In the genomic region with DNA sequence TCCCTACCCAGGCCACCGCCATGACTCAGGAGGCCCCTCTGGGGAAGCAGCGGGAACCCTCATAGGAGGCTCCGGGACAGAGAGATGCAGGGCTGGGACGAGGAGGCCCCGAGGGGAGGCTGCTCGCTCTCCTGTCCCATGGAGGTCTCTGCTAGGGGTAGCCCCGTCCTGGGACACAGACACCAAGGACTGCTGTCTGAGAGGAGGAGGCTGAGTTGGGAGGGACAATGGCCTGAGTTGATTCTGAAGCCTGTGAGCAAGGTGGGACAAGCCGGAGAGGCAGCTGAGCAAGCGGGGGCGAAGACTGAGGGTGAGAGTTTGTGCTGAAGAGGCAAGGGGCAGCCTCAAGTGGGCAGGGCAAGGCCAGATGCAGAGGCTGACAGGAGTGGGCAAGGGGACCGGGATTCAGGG, we compare ENCODE assay signal across 22 cellular contexts. TPM values are rescaled to one million over a fixed set of nuclear protein-coding genes. Genes with fewer than 3 reads are reported as not detected.
DNase-seq lines count a peak whose midpoint lies in the region; ATAC-seq and TF ChIP-seq lines count a peak whose summit lies in the region.
"Had no signal": no experiment of that assay in that cellular context is flagged by ENCODE, and none has a peak within 500 bp of the region (broad histone marks: within the 10 kb centered on the region; RNA-seq: fewer than 3 reads in every experiment).

No MANE protein-coding gene starts in this region.

- H3K4me3 Mint-ChIP-seq in activated naive CD4-positive, alpha-beta T cell treated with anti-CD3 and anti-CD28 coated beads, Interleukin-2, amount 10 ng/mL, durations not matched to agents 7 days and 5 days = no peak overlapping the region
- H3K4me3 Mint-ChIP-seq in activated naive CD4-positive, alpha-beta T cell treated with anti-CD3 and anti-CD28 coated beads for 36 hours = no peak overlapping the region
- no peak overlapping the region for H3K4me3 Mint-ChIP-seq in activated T-helper 2 cell treated with anti-CD3 and anti-CD28 coated beads, Interferon-gamma antibody, Interleukin-2, Interleukin-4, amounts not matched to agents 10 μg/mL and 5 μg/mL and 100 μg/mL, durations not matched to agents 14 hours and 24 hours and 36 hours (ENCODE audit: low read depth)
- H3K4me3 Mint-ChIP-seq in stimulated activated memory B cell treated with anti-CD40 and anti-IgM and Interleukin-4, amounts not matched to agents 10 μg/mL and 1 μg/mL and 100 μg/mL, for 72 hours = no peak overlapping the region
- H3K4me3 Mint-ChIP-seq: activated CD4-positive, alpha-beta memory T cell treated with anti-CD3 and anti-CD28 coated beads, Interleukin-2, amount 10 ng/mL, durations not matched to agents 7 days and 5 days; activated naive CD8-positive, alpha-beta T cell; CD4-positive, CD25-positive, alpha-beta regulatory T cell; T-helper 1 cell treated with Interleukin-12 subunit alpha and Interleukin-12 subunit beta and Interleukin-4 antibody, amounts not matched to agents 30 μg/mL and 1 μg/mL, for 36 hours had no signal

- H3K36me3 Mint-ChIP-seq in activated naive CD4-positive, alpha-beta T cell treated with anti-CD3 and anti-CD28 coated beads, Interleukin-2, amount 10 ng/mL, durations not matched to agents 7 days and 5 days = peaks cover 2% of the 10 kb centered on the region
- no peaks in the 10 kb centered on the region for H3K36me3 Mint-ChIP-seq in activated naive CD4-positive, alpha-beta T cell treated with anti-CD3 and anti-CD28 coated beads for 36 hours (ENCODE audit: low read depth)
- H3K36me3 Mint-ChIP-seq in activated T-helper 2 cell treated with anti-CD3 and anti-CD28 coated beads, Interferon-gamma antibody, Interleukin-2, Interleukin-4, amounts not matched to agents 10 μg/mL and 5 μg/mL and 100 μg/mL, durations not matched to agents 14 hours and 24 hours and 36 hours (ENCODE audit: low read depth) = no peaks in the 10 kb centered on the region
- H3K36me3 Mint-ChIP-seq in stimulated activated memory B cell treated with anti-CD40 and anti-IgM and Interleukin-4, amounts not matched to agents 10 μg/mL and 1 μg/mL and 100 μg/mL, for 72 hours = no peaks in the 10 kb centered on the region
- H3K36me3 Mint-ChIP-seq: activated naive CD8-positive, alpha-beta T cell; CD4-positive, CD25-positive, alpha-beta regulatory T cell had no signal

- H3K27me3 ChIP-seq in left lung (no peaks in the 10 kb centered on the region), dorsolateral prefrontal cortex (no peaks in the 10 kb centered on the region)
- H3K27me3 ChIP-seq: neutrophil, SJCRH30 had no signal

- peaks cover 10 to 44% of the 10 kb centered on the region in 2 donors for H3K4me1 ChIP-seq in left lung
- H3K4me1 ChIP-seq: SJCRH30 had no signal

- no peaks in the 10 kb centered on the region for H3K9me3 Mint-ChIP-seq in activated naive CD4-positive, alpha-beta T cell treated with anti-CD3 and anti-CD28 coated beads, Interleukin-2, amount 10 ng/mL, durations not matched to agents 7 days and 5 days
- H3K9me3 Mint-ChIP-seq in activated naive CD4-positive, alpha-beta T cell treated with anti-CD3 and anti-CD28 coated beads for 36 hours = no peaks in the 10 kb centered on the region
- H3K9me3 Mint-ChIP-seq in activated T-helper 2 cell treated with anti-CD3 and anti-CD28 coated beads, Interferon-gamma antibody, Interleukin-2, Interleukin-4, amounts not matched to agents 10 μg/mL and 5 μg/mL and 100 μg/mL, durations not matched to agents 14 hours and 24 hours and 36 hours = no peaks in the 10 kb centered on the region
- H3K9me3 Mint-ChIP-seq in stimulated activated memory B cell treated with anti-CD40 and anti-IgM and Interleukin-4, amounts not matched to agents 10 μg/mL and 1 μg/mL and 100 μg/mL, for 72 hours = no peaks in the 10 kb centered on the region
- H3K9me3 Mint-ChIP-seq: activated CD4-positive, alpha-beta memory T cell treated with anti-CD3 and anti-CD28 coated beads, Interleukin-2, amount 10 ng/mL, durations not matched to agents 7 days and 5 days; CD4-positive, CD25-positive, alpha-beta regulatory T cell; T-helper 1 cell treated with Interleukin-12 subunit alpha and Interleukin-12 subunit beta and Interleukin-4 antibody, amounts not matched to agents 30 μg/mL and 1 μg/mL, for 36 hours had no signal

- no peaks in the 10 kb centered on the region for H3K36me3 ChIP-seq in left lung
- H3K36me3 ChIP-seq: neutrophil, SJCRH30 had no signal

- H3K4me3 ChIP-seq in left lung (no peak overlapping the region), dorsolateral prefrontal cortex (no peak overlapping the region)
- H3K4me3 ChIP-seq: SJCRH30 had no signal

- no peak overlapping the region for H3K27ac Mint-ChIP-seq in activated naive CD4-positive, alpha-beta T cell treated with anti-CD3 and anti-CD28 coated beads, Interleukin-2, amount 10 ng/mL, durations not matched to agents 7 days and 5 days
- no peak overlapping the region for H3K27ac Mint-ChIP-seq in activated naive CD4-positive, alpha-beta T cell treated with anti-CD3 and anti-CD28 coated beads for 36 hours
- H3K27ac Mint-ChIP-seq in activated T-helper 2 cell treated with anti-CD3 and anti-CD28 coated beads, Interferon-gamma antibody, Interleukin-2, Interleukin-4, amounts not matched to agents 10 μg/mL and 5 μg/mL and 100 μg/mL, durations not matched to agents 14 hours and 24 hours and 36 hours = peak overlapping the region; percentile 59
- H3K27ac Mint-ChIP-seq in stimulated activated memory B cell treated with anti-CD40 and anti-IgM and Interleukin-4, amounts not matched to agents 10 μg/mL and 1 μg/mL and 100 μg/mL, for 72 hours = peak overlapping the region; percentile 87
- H3K27ac Mint-ChIP-seq: activated CD4-positive, alpha-beta memory T cell treated with anti-CD3 and anti-CD28 coated beads, Interleukin-2, amount 10 ng/mL, durations not matched to agents 7 days and 5 days; activated naive CD8-positive, alpha-beta T cell; CD4-positive, CD25-positive, alpha-beta regulatory T cell had no signal

- intact Hi-C loops in activated naive CD4-positive, alpha-beta T cell treated with anti-CD3 and anti-CD28 coated beads for 36 hours (cut with micrococcal nuclease) = no loop called here
- intact Hi-C loops in activated T-helper 2 cell treated with anti-CD3 and anti-CD28 coated beads, Interferon-gamma antibody, Interleukin-2, Interleukin-4, amounts not matched to agents 10 μg/mL and 5 μg/mL and 100 μg/mL, durations not matched to agents 14 hours and 24 hours and 36 hours (cut with micrococcal nuclease) = loop anchor here (5.0 kb wide), 2 partner anchors 130 to 365 kb away; a partner anchor contains a TSS
- intact Hi-C loops in left lung (cut with DNase I) = loop anchor here in 1 of 2 donors (10.0 kb wide), 1 partner anchor 192 kb away; a partner anchor contains a TSS
- intact Hi-C loops in dorsolateral prefrontal cortex (cut with DNase I) = loop anchor here in 1 of 2 donors (10.0 kb wide), 1 partner anchor 152 kb away; a partner anchor contains a TSS

- H3K4me1 Mint-ChIP-seq in activated naive CD4-positive, alpha-beta T cell treated with anti-CD3 and anti-CD28 coated beads, Interleukin-2, amount 10 ng/mL, durations not matched to agents 7 days and 5 days = peaks cover 69% of the 10 kb centered on the region
- H3K4me1 Mint-ChIP-seq in activated naive CD4-positive, alpha-beta T cell treated with anti-CD3 and anti-CD28 coated beads for 36 hours (ENCODE audit: low read depth) = peaks cover 29% of the 10 kb centered on the region
- peaks cover 35% of the 10 kb centered on the region for H3K4me1 Mint-ChIP-seq in activated T-helper 2 cell treated with anti-CD3 and anti-CD28 coated beads, Interferon-gamma antibody, Interleukin-2, Interleukin-4, amounts not matched to agents 10 μg/mL and 5 μg/mL and 100 μg/mL, durations not matched to agents 14 hours and 24 hours and 36 hours (ENCODE audit: low read depth)
- peaks cover 61% of the 10 kb centered on the region for H3K4me1 Mint-ChIP-seq in stimulated activated memory B cell treated with anti-CD40 and anti-IgM and Interleukin-4, amounts not matched to agents 10 μg/mL and 1 μg/mL and 100 μg/mL, for 72 hours

- no peak for ATAC-seq in stimulated activated memory B cell treated with anti-CD40 and anti-IgM and Interleukin-4, amounts not matched to agents 10 μg/mL and 1 μg/mL and 100 μg/mL, for 72 hours
- no peak for ATAC-seq in left lung
- ATAC-seq: left colon, Panc1, right cardiac atrium had no signal

- CTCF ChIA-PET in activated naive CD4-positive, alpha-beta T cell treated with anti-CD3 and anti-CD28 coated beads, Interleukin-2, amount 10 ng/mL, durations not matched to agents 7 days and 5 days (lab: Charles Lee) = interaction anchor here (3.0 to 3.3 kb wide), 2 partner anchors 153 to 194 kb away, joined by 10 to 17 read pairs; a partner anchor contains a TSS
- CTCF ChIA-PET in activated naive CD4-positive, alpha-beta T cell treated with anti-CD3 and anti-CD28 coated beads for 36 hours (lab: Charles Lee) = interaction anchor here (0.8 to 1.2 kb wide), 2 partner anchors 21 to 194 kb away, joined by 3 read pairs; no protein-coding TSS in a partner anchor

- no peaks in the 10 kb centered on the region for H3K9me3 ChIP-seq in left lung
- H3K9me3 ChIP-seq: neutrophil, SJCRH30 had no signal

- TF ChIP-seq CTCF in left lung (IDR thresholded peaks at IDR 0.05) (no peak), dorsolateral prefrontal cortex (IDR thresholded peaks at IDR 0.05 in 54 of 56, conservative IDR thresholded peaks at IDR 0.05 in 2 of 56; ENCODE audit: low read depth in 1 of 56, partially characterized antibody in 56 of 56) (no peak)

- H3K27ac ChIP-seq in left lung (no peak overlapping the region), dorsolateral prefrontal cortex (peak overlapping the region in 22 of 59 donors; percentile 7 to 97 (median 92))
- H3K27ac ChIP-seq: SJCRH30, VCaP had no signal

- peaks cover 33% of the 10 kb centered on the region for H3K27me3 Mint-ChIP-seq in activated naive CD4-positive, alpha-beta T cell treated with anti-CD3 and anti-CD28 coated beads, Interleukin-2, amount 10 ng/mL, durations not matched to agents 7 days and 5 days
- H3K27me3 Mint-ChIP-seq in activated naive CD4-positive, alpha-beta T cell treated with anti-CD3 and anti-CD28 coated beads for 36 hours (ENCODE audit: low read depth) = peaks cover 2% of the 10 kb centered on the region
- H3K27me3 Mint-ChIP-seq in activated T-helper 2 cell treated with anti-CD3 and anti-CD28 coated beads, Interferon-gamma antibody, Interleukin-2, Interleukin-4, amounts not matched to agents 10 μg/mL and 5 μg/mL and 100 μg/mL, durations not matched to agents 14 hours and 24 hours and 36 hours (ENCODE audit: low read depth) = no peaks in the 10 kb centered on the region
- no peaks in the 10 kb centered on the region for H3K27me3 Mint-ChIP-seq in stimulated activated memory B cell treated with anti-CD40 and anti-IgM and Interleukin-4, amounts not matched to agents 10 μg/mL and 1 μg/mL and 100 μg/mL, for 72 hours
- H3K27me3 Mint-ChIP-seq: activated naive CD8-positive, alpha-beta T cell had no signal

- peak; percentile 10 for DNase-seq in activated naive CD4-positive, alpha-beta T cell treated with anti-CD3 and anti-CD28 coated beads, Interleukin-2, amount 10 ng/mL, durations not matched to agents 7 days and 5 days
- DNase-seq in activated naive CD4-positive, alpha-beta T cell treated with anti-CD3 and anti-CD28 coated beads for 36 hours = no peak
- no peak for DNase-seq in activated T-helper 2 cell treated with anti-CD3 and anti-CD28 coated beads, Interferon-gamma antibody, Interleukin-2, Interleukin-4, amounts not matched to agents 10 μg/mL and 5 μg/mL and 100 μg/mL, durations not matched to agents 14 hours and 24 hours and 36 hours (ENCODE audit: low spot score)
- DNase-seq in mesenteric fat pad (ENCODE audit: low spot score) (peak; percentile 84), left lung (no peak), dorsolateral prefrontal cortex (no peak), CD1c-positive myeloid dendritic cell (ENCODE audit: extremely low spot score) (no peak)
- DNase-seq: activated CD4-positive, alpha-beta memory T cell treated with anti-CD3 and anti-CD28 coated beads, Interleukin-2, amount 10 ng/mL, durations not matched to agents 7 days and 5 days; activated T-cell treated with anti-CD3 and anti-CD28 coated beads, Interleukin-2, amount 50 U/mL, for 1 hour; CD4-positive, CD25-positive, alpha-beta regulatory T cell; glutamatergic neuron; left colon; NCI-H1092 treated with DMSO at 0.1 percent for 48 hours; NCI-H2081 treated with DMSO at 0.1 percent for 48 hours; right cardiac atrium; SJCRH30 had no signal

RNA-seq across cellular contexts. Expression of a gene that starts 17.4 kb away (rescaled TPM):
- 1 to 10 TPM; 2.7 to 4.3 TPM for total RNA-seq in activated naive CD4-positive, alpha-beta T cell treated with anti-CD3 and anti-CD28 coated beads for 36 hours
- 11.5 and 13.7 TPM in 2 replicates for total RNA-seq in activated T-helper 2 cell treated with anti-CD3 and anti-CD28 coated beads, Interferon-gamma antibody, Interleukin-2, Interleukin-4, amounts not matched to agents 10 μg/mL and 5 μg/mL and 100 μg/mL, durations not matched to agents 14 hours and 24 hours and 36 hours
- 87.4 TPM for total RNA-seq in mesenteric fat pad
- 10 to 100 TPM; 56.5 to 68.6 TPM for total RNA-seq in left lung
- 10 to 100 TPM in 118 of 120 experiments, 1 to 10 TPM in 2; 8.6 to 41.4 (median 19.7) TPM for total RNA-seq in dorsolateral prefrontal cortex

Comparison
In these comparisons a context has a peak if more than half of its experiments do, and no peak if none do; other contexts are left out.
1. DNase-seq: peak in activated naive CD4-positive, alpha-beta T cell treated with anti-CD3 and anti-CD28 coated beads, Interleukin-2, amount 10 ng/mL, durations not matched to agents 7 days and 5 days (single experiment) and mesenteric fat pad (single experiment); none in activated naive CD4-positive, alpha-beta T cell treated with anti-CD3 and anti-CD28 coated beads for 36 hours (single experiment), activated T-helper 2 cell treated with anti-CD3 and anti-CD28 coated beads, Interferon-gamma antibody, Interleukin-2, Interleukin-4, amounts not matched to agents 10 μg/mL and 5 μg/mL and 100 μg/mL, durations not matched to agents 14 hours and 24 hours and 36 hours (single experiment), left lung (0 of 2), dorsolateral prefrontal cortex (0 of 10) and CD1c-positive myeloid dendritic cell (single experiment).
2. H3K27ac Mint-ChIP-seq: peak in activated T-helper 2 cell treated with anti-CD3 and anti-CD28 coated beads, Interferon-gamma antibody, Interleukin-2, Interleukin-4, amounts not matched to agents 10 μg/mL and 5 μg/mL and 100 μg/mL, durations not matched to agents 14 hours and 24 hours and 36 hours (single experiment) and stimulated activated memory B cell treated with anti-CD40 and anti-IgM and Interleukin-4, amounts not matched to agents 10 μg/mL and 1 μg/mL and 100 μg/mL, for 72 hours (single experiment); none in activated naive CD4-positive, alpha-beta T cell treated with anti-CD3 and anti-CD28 coated beads, Interleukin-2, amount 10 ng/mL, durations not matched to agents 7 days and 5 days (single experiment) and activated naive CD4-positive, alpha-beta T cell treated with anti-CD3 and anti-CD28 coated beads for 36 hours (single experiment).